ENCODE assay signal across 18 cellular contexts in genomic region chr1:160459056-160459455, GRCh38. TPM values are rescaled to one million over a fixed set of nuclear protein-coding genes. Genes with fewer than 3 reads are reported as not detected.
A peak's percentile ranks its signal among the peaks of the same experiment; 100 is the strongest.
DNase-seq lines count a peak whose midpoint lies in the region; ATAC-seq and TF ChIP-seq lines count a peak whose summit lies in the region.
"Had no signal": no experiment of that assay in that cellular context is flagged by ENCODE, and none has a peak within 500 bp of the region (broad histone marks: within the 10 kb centered on the region; RNA-seq: fewer than 3 reads in every experiment).

No MANE protein-coding gene starts in this region.

- no peak overlapping the region for H4K8ac ChIP-seq in trophoblast cell (ENCODE audit: low read depth, low read length)

- peaks cover 28% of the 10 kb centered on the region for H3K4me1 ChIP-seq in OCI-LY7 (ENCODE audit: insufficient read depth, low read length, poor library complexity, severe bottlenecking)
- peaks cover 0 to 8% of the 10 kb centered on the region in 2 experiments for H3K4me1 ChIP-seq in trophoblast cell (ENCODE audit: control insufficient read depth in 1 of 2, insufficient read depth in 2 of 2, low read length in 2 of 2)
- H3K4me1 ChIP-seq in foreskin keratinocyte = peaks cover 5% of the 10 kb centered on the region

- no peak overlapping the region for H4K91ac ChIP-seq in trophoblast cell (ENCODE audit: low read depth, low read length)

- no peaks in the 10 kb centered on the region for H3K36me3 ChIP-seq in OCI-LY7 (ENCODE audit: insufficient read depth, low read length)
- H3K36me3 ChIP-seq in trophoblast cell (ENCODE audit: control insufficient read depth in 1 of 2, insufficient read depth in 2 of 2, low read length in 2 of 2) = no peaks in the 10 kb centered on the region

- peak overlapping the region; percentile 20; the same call in 1 of the 2 replicates for H2AFZ ChIP-seq in OCI-LY7 (ENCODE audit: low read length)
- H2AFZ ChIP-seq in trophoblast cell (ENCODE audit: insufficient read depth, low read length, poor library complexity) = no peak overlapping the region

- no CpG with 5 or more reads among the region's 2 CpGs for WGBS in trophoblast cell (ENCODE audit: extremely low coverage, insufficient coverage, insufficient read length)

- DNase-seq in activated CD4-positive, alpha-beta T cell treated with anti-CD3 and anti-CD28 coated beads, Interleukin-2, amount 10 ng/mL, durations not matched to agents 7 days and 5 days = no peak
- DNase-seq in activated CD4-positive, alpha-beta T cell treated with anti-CD3 and anti-CD28 coated beads for 4 hours = no peak
- DNase-seq in OCI-LY7 (ENCODE audit: low spot score) (no peak), trophoblast cell (peak; percentile 50 to 86), Kasumi-1 (lab: John Stamatoyannopoulos, UW) (no peak), foreskin keratinocyte (no peak)
- no peak for DNase-seq in activated naive CD8-positive, alpha-beta T cell treated with anti-CD3 and anti-CD28 coated beads for 36 hours
- DNase-seq: activated CD4-positive, CD25-positive, alpha-beta regulatory T cell treated with anti-CD3 and anti-CD28 coated beads, Interleukin-2, amount 50 U/mL, for 72 hours; immature natural killer cell; NCI-H1417; NCI-H510A; small intestine; T1000 had no signal

- intact Hi-C loops in OCI-LY7 (cut with micrococcal nuclease; ENCODE audit: unreplicated experiment) = no loop called here

- H3K18ac ChIP-seq in trophoblast cell (ENCODE audit: low read length) = no peak overlapping the region

- POLR2A ChIA-PET in activated CD4-positive, alpha-beta T cell treated with anti-CD3 and anti-CD28 coated beads, Interleukin-2, amount 10 ng/mL, durations not matched to agents 7 days and 5 days (lab: Charles Lee) = no interaction called here
- POLR2A ChIA-PET in OCI-LY7 (lab: Charles Lee) = interaction anchor here (0.7 to 2.5 kb wide), 6 partner anchors 12 to 146 kb away, joined by 3 to 7 read pairs (median 4); no protein-coding TSS in a partner anchor

- H3K23ac ChIP-seq in trophoblast cell (ENCODE audit: low read length) = no peak overlapping the region

- no TSS peak for BruUV-seq in OCI-LY7 (replicated peaks; lab: Mats Ljungman, UMichigan)

- H3K27me3 ChIP-seq in trophoblast cell (ENCODE audit: insufficient read depth, low read length) (no peaks in the 10 kb centered on the region), foreskin keratinocyte (peaks cover 12% of the 10 kb centered on the region)

- H4K20me1 ChIP-seq in OCI-LY7 (ENCODE audit: insufficient read depth, low read length) = no peaks in the 10 kb centered on the region

- no peaks in the 10 kb centered on the region for H3K9me2 ChIP-seq in OCI-LY7 (ENCODE audit: insufficient read depth, low read length)

- CTCF ChIA-PET in activated CD4-positive, alpha-beta T cell treated with anti-CD3 and anti-CD28 coated beads, Interleukin-2, amount 10 ng/mL, durations not matched to agents 7 days and 5 days (lab: Charles Lee) = interaction anchor here (1.0 to 7.5 kb wide), 3 partner anchors 10 to 97 kb away, joined by 4 to 32 read pairs (median 4); no protein-coding TSS in a partner anchor
- CTCF ChIA-PET in OCI-LY7 (lab: Charles Lee; ENCODE audit: unreplicated experiment) = interaction anchor here (1.1 to 1.4 kb wide), 2 partner anchors 11 to 15 kb away, joined by 3 to 5 read pairs; no protein-coding TSS in a partner anchor

- no peak overlapping the region for H2BK120ac ChIP-seq in trophoblast cell (ENCODE audit: insufficient read depth, low read length, poor library complexity)

- H3K27ac Mint-ChIP-seq in activated CD4-positive, alpha-beta T cell treated with anti-CD3 and anti-CD28 coated beads, Interleukin-2, amount 10 ng/mL, durations not matched to agents 7 days and 5 days = peak overlapping the region; percentile 11
- peak overlapping the region; percentile 99 for H3K27ac Mint-ChIP-seq in activated naive CD8-positive, alpha-beta T cell treated with anti-CD3 and anti-CD28 coated beads for 36 hours
- H3K27ac Mint-ChIP-seq: dendritic cell treated with granulocyte-macrophage colony-stimulating factor and Interleukin-4, amounts not matched to agents 40 ng/mL and 50 ng/mL, for 4 days; type B pancreatic cell had no signal

- H2BK12ac ChIP-seq in trophoblast cell (ENCODE audit: low read length) = no peak overlapping the region

- no peak overlapping the region for H4K12ac ChIP-seq in trophoblast cell (ENCODE audit: low read depth, low read length)

- H3K4me2 ChIP-seq in OCI-LY7 (ENCODE audit: low read length) = no peak overlapping the region
- no peak overlapping the region for H3K4me2 ChIP-seq in trophoblast cell (ENCODE audit: low read length)

- H3K9me3 ChIP-seq in OCI-LY7 (ENCODE audit: low read length) (no peaks in the 10 kb centered on the region), trophoblast cell (ENCODE audit: insufficient read depth, low read depth, low read length) (no peaks in the 10 kb centered on the region)

- H3K79me1 ChIP-seq in trophoblast cell (ENCODE audit: low read length) = no peaks in the 10 kb centered on the region

- no peak overlapping the region for H3K4me3 Mint-ChIP-seq in activated CD4-positive, alpha-beta T cell treated with anti-CD3 and anti-CD28 coated beads, Interleukin-2, amount 10 ng/mL, durations not matched to agents 7 days and 5 days
- H3K4me3 Mint-ChIP-seq in activated naive CD8-positive, alpha-beta T cell treated with anti-CD3 and anti-CD28 coated beads for 36 hours = peak overlapping the region; percentile 12
- H3K4me3 Mint-ChIP-seq: dendritic cell treated with granulocyte-macrophage colony-stimulating factor and Interleukin-4, amounts not matched to agents 40 ng/mL and 50 ng/mL, for 4 days; immature natural killer cell; type B pancreatic cell had no signal

- H2AK5ac ChIP-seq in trophoblast cell (ENCODE audit: low read length) = no peak overlapping the region

- H3K4me1 Mint-ChIP-seq in activated CD4-positive, alpha-beta T cell treated with anti-CD3 and anti-CD28 coated beads, Interleukin-2, amount 10 ng/mL, durations not matched to agents 7 days and 5 days = peaks cover 55% of the 10 kb centered on the region
- peaks cover 81% of the 10 kb centered on the region for H3K4me1 Mint-ChIP-seq in activated naive CD8-positive, alpha-beta T cell treated with anti-CD3 and anti-CD28 coated beads for 36 hours

- H3K9me3 Mint-ChIP-seq in activated CD4-positive, alpha-beta T cell treated with anti-CD3 and anti-CD28 coated beads, Interleukin-2, amount 10 ng/mL, durations not matched to agents 7 days and 5 days = no peaks in the 10 kb centered on the region
- peaks cover 2% of the 10 kb centered on the region for H3K9me3 Mint-ChIP-seq in activated naive CD8-positive, alpha-beta T cell treated with anti-CD3 and anti-CD28 coated beads for 36 hours
- H3K9me3 Mint-ChIP-seq: dendritic cell treated with granulocyte-macrophage colony-stimulating factor and Interleukin-4, amounts not matched to agents 40 ng/mL and 50 ng/mL, for 4 days; immature natural killer cell; type B pancreatic cell had no signal

- H3K27ac ChIP-seq in OCI-LY7 (ENCODE audit: low read depth, low read length, poor library complexity, severe bottlenecking) (no peak overlapping the region), trophoblast cell (ENCODE audit: low read depth, low read length) (no peak overlapping the region), foreskin keratinocyte (no peak overlapping the region)
- H3K27ac ChIP-seq: HL-60 had no signal

- TF ChIP-seq CTCF in OCI-LY7 (conservative IDR thresholded peaks at IDR 0.05; ENCODE audit: low read length) = 0 out of 2 replicates have a peak, but pooled peaks have one; percentile 14
- TF ChIP-seq CTCF in foreskin keratinocyte (conservative IDR thresholded peaks at IDR 0.05) = no peak

- ATAC-seq in GM21515 (IDR thresholded peaks at IDR 0.05; ENCODE audit: unreplicated experiment) (no peak), foreskin keratinocyte (no peak)
- ATAC-seq: SK-N-SH treated with all-trans-retinoic acid at 6 μM for 48 hours had no signal

- no peak overlapping the region for H2BK5ac ChIP-seq in trophoblast cell (ENCODE audit: low read depth, low read length, poor library complexity)

- H3K4me3 ChIP-seq in OCI-LY7 (ENCODE audit: low read depth, low read length, poor library complexity, severe bottlenecking) (no peak overlapping the region), trophoblast cell (ENCODE audit: low read depth, low read length) (no peak overlapping the region)

- no peak overlapping the region for H3K4ac ChIP-seq in trophoblast cell (ENCODE audit: low read depth, low read length)

- H3K27me3 Mint-ChIP-seq in activated CD4-positive, alpha-beta T cell treated with anti-CD3 and anti-CD28 coated beads, Interleukin-2, amount 10 ng/mL, durations not matched to agents 7 days and 5 days = no peaks in the 10 kb centered on the region
- H3K27me3 Mint-ChIP-seq in activated naive CD8-positive, alpha-beta T cell treated with anti-CD3 and anti-CD28 coated beads for 36 hours = no peaks in the 10 kb centered on the region

- H3K79me2 ChIP-seq in OCI-LY7 (ENCODE audit: insufficient read depth, low read depth, low read length) (no peaks in the 10 kb centered on the region), trophoblast cell (ENCODE audit: control insufficient read depth, insufficient read depth, low read length, poor library complexity) (no peaks in the 10 kb centered on the region)

- H3K14ac ChIP-seq in trophoblast cell (ENCODE audit: low read length) = no peak overlapping the region

- H3K36me3 Mint-ChIP-seq in activated CD4-positive, alpha-beta T cell treated with anti-CD3 and anti-CD28 coated beads, Interleukin-2, amount 10 ng/mL, durations not matched to agents 7 days and 5 days (ENCODE audit: low read depth) = no peaks in the 10 kb centered on the region
- peaks cover 15% of the 10 kb centered on the region for H3K36me3 Mint-ChIP-seq in activated naive CD8-positive, alpha-beta T cell treated with anti-CD3 and anti-CD28 coated beads for 36 hours
- H3K36me3 Mint-ChIP-seq: immature natural killer cell, type B pancreatic cell had no signal

- H3K9ac ChIP-seq in trophoblast cell (ENCODE audit: low read length) = no peak overlapping the region

RNA-seq across cellular contexts. Expression of gene VANGL2, which starts 58.7 kb away (rescaled TPM):
- total RNA-seq in activated CD4-positive, alpha-beta T cell treated with anti-CD3 and anti-CD28 coated beads, Interleukin-2, amount 10 ng/mL, durations not matched to agents 7 days and 5 days = under 1 TPM in 1 of 2 experiments, not detected in 1; 0.04 TPM
- total RNA-seq in OCI-LY7 (2014; rRNA removed; shearing (Covaris generic)) = 1.5 and 2.6 TPM in 2 replicates
- total RNA-seq in OCI-LY7 (2022) (1.5 and 2.9 TPM in 2 replicates), foreskin keratinocyte (8.0 and 9.9 TPM in 2 replicates)
- under 1 TPM; 0.24 to 0.31 TPM for total RNA-seq in activated naive CD8-positive, alpha-beta T cell treated with anti-CD3 and anti-CD28 coated beads for 36 hours
- 22.6 and 23.1 TPM in 2 replicates for polyA plus RNA-seq in trophoblast cell (2013)
- 5.5 and 5.8 TPM in 2 replicates for polyA plus RNA-seq in foreskin keratinocyte
- polyA plus RNA-seq: immature natural killer cell had no signal

Comparison
In these comparisons a context has a peak if more than half of its experiments do, and no peak if none do; other contexts are left out.
1. DNase-seq: peak in trophoblast cell (2 of 2); none in activated CD4-positive, alpha-beta T cell treated with anti-CD3 and anti-CD28 coated beads, Interleukin-2, amount 10 ng/mL, durations not matched to agents 7 days and 5 days (single experiment), activated CD4-positive, alpha-beta T cell treated with anti-CD3 and anti-CD28 coated beads for 4 hours (0 of 2), OCI-LY7 (single experiment), activated naive CD8-positive, alpha-beta T cell treated with anti-CD3 and anti-CD28 coated beads for 36 hours (single experiment), Kasumi-1 (0 of 2) and foreskin keratinocyte (0 of 2).